31 cellular contexts compared by ENCODE assay signal in the genomic region with DNA sequence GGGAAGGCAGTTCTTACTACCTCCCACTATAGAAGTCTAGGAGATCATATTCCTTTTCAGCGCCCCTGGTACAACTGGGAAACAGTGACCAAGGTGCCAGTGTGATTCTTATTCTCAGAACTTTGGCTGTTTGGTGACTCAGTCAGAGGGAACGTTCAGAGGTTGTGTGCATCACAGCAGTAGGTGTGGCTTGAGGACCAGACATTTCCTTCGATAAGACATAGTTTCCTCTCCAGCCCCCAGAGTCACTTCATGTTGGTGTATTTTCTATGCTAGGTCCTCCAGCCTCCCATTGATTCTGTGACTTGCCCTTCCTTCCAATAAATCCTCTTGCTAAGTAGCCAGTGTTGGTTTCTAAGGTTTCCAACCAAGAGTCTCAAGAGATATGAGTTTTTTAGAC.
DNase-seq lines count a peak whose midpoint lies in the region; ATAC-seq and TF ChIP-seq lines count a peak whose summit lies in the region.
"Had no signal": no experiment of that assay in that cellular context is flagged by ENCODE, and none has a peak within 500 bp of the region (broad histone marks: within the 10 kb centered on the region; RNA-seq: fewer than 3 reads in every experiment).

No MANE protein-coding gene starts in this region.

- no peak for TF ChIP-seq POLR2A in gastroesophageal sphincter (IDR thresholded peaks at IDR 0.05)

- H3K4me3 ChIP-seq in heart right ventricle (no peak overlapping the region), gastroesophageal sphincter (no peak overlapping the region)
- H3K4me3 ChIP-seq: esophagus muscularis mucosa, left lung, Peyer's patch, SJSA1, skin epidermis, tibial nerve had no signal

- no peaks in the 10 kb centered on the region for H3K36me3 ChIP-seq in heart right ventricle
- H3K36me3 ChIP-seq in gastroesophageal sphincter: no peaks in the 10 kb centered on the region
- H3K36me3 ChIP-seq: esophagus muscularis mucosa, left lung, Peyer's patch, SJSA1, tibial nerve had no signal

- in situ Hi-C loops in G401 (cut with HindIII; ENCODE audit: low sequenced_read_pairs): no loop called here

- TF ChIP-seq EP300 in gastroesophageal sphincter (IDR thresholded peaks at IDR 0.05): no peak

- H3K9me3 ChIP-seq in heart right ventricle (peaks cover 0 to 22% (median 10%) of the 10 kb centered on the region in 11 donors), gastroesophageal sphincter (peaks cover 0 to 17% (median 0%) of the 10 kb centered on the region in 3 donors)
- H3K9me3 ChIP-seq: Peyer's patch, SJSA1 had no signal

- H3K27me3 ChIP-seq in heart right ventricle (no peaks in the 10 kb centered on the region), gastroesophageal sphincter (no peaks in the 10 kb centered on the region)
- H3K27me3 ChIP-seq: esophagus muscularis mucosa, foreskin keratinocyte, left lung, Peyer's patch, SJSA1, tibial nerve had no signal

- H3K4me1 ChIP-seq in heart right ventricle: peaks cover 0 to 10% (median 0%) of the 10 kb centered on the region in 9 donors
- peaks cover 0 to 8% (median 0%) of the 10 kb centered on the region in 3 donors for H3K4me1 ChIP-seq in gastroesophageal sphincter
- H3K4me1 ChIP-seq: foreskin keratinocyte, left lung, Peyer's patch, SJSA1, tibial nerve had no signal

- intact Hi-C loops in heart right ventricle (cut with DNase I) (no loop called here), Right ventricle myocardium inferior (cut with DNase I) (no loop called here)

- TF ChIP-seq CTCF in heart right ventricle (IDR thresholded peaks at IDR 0.05) (no peak), gastroesophageal sphincter (IDR thresholded peaks at IDR 0.05) (no peak)

- H3K9me3 Mint-ChIP-seq in stimulated activated effector memory CD8-positive, alpha-beta T cell treated with anti-CD3 and anti-CD28 coated beads, Interleukin-12 subunit alpha, Interleukin-12 subunit beta, amount 100 ng/mL, for 72 hours: peaks cover 12% of the 10 kb centered on the region
- H3K9me3 Mint-ChIP-seq: activated naive CD4-positive, alpha-beta T cell treated with anti-CD3 and anti-CD28 coated beads for 36 hours had no signal

- peak in 6 of 8 donors; percentile 34 to 90 (median 66) for ATAC-seq in heart right ventricle
- no peak for ATAC-seq in Right ventricle myocardium inferior
- ATAC-seq in gastroesophageal sphincter: peak; percentile 25
- peak; percentile 45 for ATAC-seq in stimulated activated effector memory CD8-positive, alpha-beta T cell treated with anti-CD3 and anti-CD28 coated beads, Interleukin-12 subunit alpha, Interleukin-12 subunit beta, amount 100 ng/mL, for 72 hours
- ATAC-seq: activated T-cell treated with anti-CD3 and anti-CD28 coated beads, Interleukin-2, amount 50 U/mL, for 72 hours; foreskin keratinocyte; left lung; naive thymus-derived CD4-positive, alpha-beta T cell; T-cell had no signal

- no peaks in the 10 kb centered on the region for H3K4me1 Mint-ChIP-seq in stimulated activated effector memory CD8-positive, alpha-beta T cell treated with anti-CD3 and anti-CD28 coated beads, Interleukin-12 subunit alpha, Interleukin-12 subunit beta, amount 100 ng/mL, for 72 hours
- H3K4me1 Mint-ChIP-seq: immature natural killer cell; naive thymus-derived CD4-positive, alpha-beta T cell; T-cell had no signal

- H3K27ac Mint-ChIP-seq in stimulated activated effector memory CD8-positive, alpha-beta T cell treated with anti-CD3 and anti-CD28 coated beads, Interleukin-12 subunit alpha, Interleukin-12 subunit beta, amount 100 ng/mL, for 72 hours: no peak overlapping the region
- H3K27ac Mint-ChIP-seq: activated naive CD4-positive, alpha-beta T cell treated with anti-CD3 and anti-CD28 coated beads for 36 hours; activated T-cell treated with anti-CD3 and anti-CD28 coated beads, Interleukin-2, amount 50 U/mL, for 72 hours; immature natural killer cell; naive thymus-derived CD4-positive, alpha-beta T cell; T-cell had no signal

- no peak overlapping the region for H3K4me3 Mint-ChIP-seq in stimulated activated effector memory CD8-positive, alpha-beta T cell treated with anti-CD3 and anti-CD28 coated beads, Interleukin-12 subunit alpha, Interleukin-12 subunit beta, amount 100 ng/mL, for 72 hours
- H3K4me3 Mint-ChIP-seq: activated naive CD4-positive, alpha-beta T cell treated with anti-CD3 and anti-CD28 coated beads for 36 hours; activated T-cell treated with anti-CD3 and anti-CD28 coated beads, Interleukin-2, amount 50 U/mL, for 72 hours; immature natural killer cell; naive thymus-derived CD4-positive, alpha-beta T cell; T-cell had no signal

- peak overlapping the region in 1 of 10 donors; percentile 15 for H3K27ac ChIP-seq in heart right ventricle
- no peak overlapping the region for H3K27ac ChIP-seq in gastroesophageal sphincter
- H3K27ac ChIP-seq: esophagus muscularis mucosa, foreskin keratinocyte, left lung, Peyer's patch, SJSA1, tibial nerve had no signal

- DNase-seq in heart right ventricle: no peak
- no peak for DNase-seq in Right ventricle myocardium inferior (ENCODE audit: missing footprints)
- DNase-seq in T1000 (lab: John Stamatoyannopoulos, UW): peak; percentile 6
- DNase-seq in stimulated activated effector memory CD8-positive, alpha-beta T cell treated with anti-CD3 and anti-CD28 coated beads, Interleukin-12 subunit alpha, Interleukin-12 subunit beta, amount 100 ng/mL, for 72 hours (ENCODE audit: low spot score in 2 of 2): no peak
- DNase-seq in NCI-H2196 (lab: John Stamatoyannopoulos, UW; ENCODE audit: unreplicated experiment): no peak
- DNase-seq in G401 (ENCODE audit: low spot score): no peak
- no peak for DNase-seq in UCSD-AML1 (lab: John Stamatoyannopoulos, UW; ENCODE audit: unreplicated experiment)
- DNase-seq: activated CD4-positive, alpha-beta T cell treated with anti-CD3 and anti-CD28 coated beads for 4 hours; activated naive CD4-positive, alpha-beta T cell treated with anti-CD3 and anti-CD28 coated beads for 36 hours; activated T-cell treated with anti-CD3 and anti-CD28 coated beads, Interleukin-2, amount 50 U/mL, for 72 hours; amygdala; caudate nucleus; cortex of kidney; DMS153; foreskin keratinocyte; hypothalamus; immature natural killer cell; left lung; naive thymus-derived CD4-positive, alpha-beta T cell; NCI-H1092; NCI-H187 treated with DMSO at 0.1 percent for 48 hours; NCI-H2227 treated with DMSO at 0.1 percent for 48 hours; nucleus accumbens; Peyer's patch; stimulated activated CD4-positive, alpha-beta T cell treated with anti-CD3 and anti-CD28 coated beads, Interleukin-1b, Interleukin-23, amount 100 ng/mL, for 48 hours; T-cell had no signal

- H3K36me3 Mint-ChIP-seq in stimulated activated effector memory CD8-positive, alpha-beta T cell treated with anti-CD3 and anti-CD28 coated beads, Interleukin-12 subunit alpha, Interleukin-12 subunit beta, amount 100 ng/mL, for 72 hours: no peaks in the 10 kb centered on the region
- H3K36me3 Mint-ChIP-seq: naive thymus-derived CD4-positive, alpha-beta T cell; T-cell had no signal

- 54 to 68% methylated on average over 3 of the region's 3 CpGs for WGBS in heart right ventricle, 2 donors
- WGBS in gastroesophageal sphincter (ENCODE audit: low coverage in 1 of 2), 2 donors: 78 to 83% methylated on average over 1 to 2 of the region's 3 CpGs
